8 cellular contexts compared by ENCODE assay signal in genomic region chrX:40094041-40094899, GRCh38. TPM values are rescaled to one million over a fixed set of nuclear protein-coding genes. Genes with fewer than 3 reads are reported as not detected.
DNase-seq lines count a peak whose midpoint lies in the region; TF ChIP-seq lines count a peak whose summit lies in the region.

No MANE protein-coding gene starts in this region.

- H3K27me3 ChIP-seq in trophoblast cell (ENCODE audit: insufficient read depth, low read length): no peaks in the 10 kb centered on the region

- peak overlapping the region; percentile 90 for H3K4me3 Mint-ChIP-seq in activated T-helper 2 cell treated with anti-CD3 and anti-CD28 coated beads, Interferon-gamma antibody, Interleukin-2, Interleukin-4, amounts not matched to agents 10 μg/mL and 5 μg/mL and 100 μg/mL, durations not matched to agents 14 hours and 24 hours and 36 hours (ENCODE audit: low read depth)

- H3K4me1 ChIP-seq in trophoblast cell (ENCODE audit: control insufficient read depth in 1 of 2, insufficient read depth in 2 of 2, low read length in 2 of 2): peaks cover 21 to 31% of the 10 kb centered on the region in 2 experiments

- H3K4me3 ChIP-seq in LNCaP clone FGC (ENCODE audit: low read depth, low read length): peak overlapping the region; percentile 63
- H3K4me3 ChIP-seq in trophoblast cell (ENCODE audit: low read depth, low read length): peak overlapping the region; percentile 68

- TF ChIP-seq CTCF in LNCaP clone FGC (IDR thresholded peaks at IDR 0.05; ENCODE audit: control insufficient read depth, extremely low read depth, insufficient read depth): no peak

- H3K23ac ChIP-seq in trophoblast cell (ENCODE audit: low read length): no peak overlapping the region

- H3K4me1 Mint-ChIP-seq in activated T-helper 2 cell treated with anti-CD3 and anti-CD28 coated beads, Interferon-gamma antibody, Interleukin-2, Interleukin-4, amounts not matched to agents 10 μg/mL and 5 μg/mL and 100 μg/mL, durations not matched to agents 14 hours and 24 hours and 36 hours (ENCODE audit: low read depth): peaks cover 35% of the 10 kb centered on the region

- no peaks in the 10 kb centered on the region for H3K27me3 Mint-ChIP-seq in activated T-helper 2 cell treated with anti-CD3 and anti-CD28 coated beads, Interferon-gamma antibody, Interleukin-2, Interleukin-4, amounts not matched to agents 10 μg/mL and 5 μg/mL and 100 μg/mL, durations not matched to agents 14 hours and 24 hours and 36 hours (ENCODE audit: low read depth)

- H2BK5ac ChIP-seq in trophoblast cell (ENCODE audit: low read depth, low read length, poor library complexity): no peak overlapping the region

- H3K27ac ChIP-seq in trophoblast cell (ENCODE audit: low read depth, low read length): no peak overlapping the region

- no peak overlapping the region for H3K27ac Mint-ChIP-seq in activated T-helper 2 cell treated with anti-CD3 and anti-CD28 coated beads, Interferon-gamma antibody, Interleukin-2, Interleukin-4, amounts not matched to agents 10 μg/mL and 5 μg/mL and 100 μg/mL, durations not matched to agents 14 hours and 24 hours and 36 hours

- H2AFZ ChIP-seq in trophoblast cell (ENCODE audit: insufficient read depth, low read length, poor library complexity): no peak overlapping the region

- no peaks in the 10 kb centered on the region for H3K36me3 ChIP-seq in trophoblast cell (ENCODE audit: control insufficient read depth in 1 of 2, insufficient read depth in 2 of 2, low read length in 2 of 2)

- H3K36me3 Mint-ChIP-seq in activated T-helper 2 cell treated with anti-CD3 and anti-CD28 coated beads, Interferon-gamma antibody, Interleukin-2, Interleukin-4, amounts not matched to agents 10 μg/mL and 5 μg/mL and 100 μg/mL, durations not matched to agents 14 hours and 24 hours and 36 hours (ENCODE audit: low read depth): peaks cover 38% of the 10 kb centered on the region

- no peak overlapping the region for H4K8ac ChIP-seq in trophoblast cell (ENCODE audit: low read depth, low read length)

- DNase-seq in CD1c-positive myeloid dendritic cell (ENCODE audit: extremely low spot score) (peak; percentile 58), LNCaP clone FGC (ENCODE audit: low read depth) (no peak), cardiac septum (ENCODE audit: low spot score) (peak; percentile 83), trophoblast cell (peak; percentile 43 to 59), NCI-H1105 (lab: John Stamatoyannopoulos, UW) (no peak), NCI-H1436 (lab: John Stamatoyannopoulos, UW) (no peak), NCI-H1694 (lab: John Stamatoyannopoulos, UW) (no peak)
- peak; percentile 41 for DNase-seq in activated T-helper 2 cell treated with anti-CD3 and anti-CD28 coated beads, Interferon-gamma antibody, Interleukin-2, Interleukin-4, amounts not matched to agents 10 μg/mL and 5 μg/mL and 100 μg/mL, durations not matched to agents 14 hours and 24 hours and 36 hours (ENCODE audit: low spot score)

- H2AK5ac ChIP-seq in trophoblast cell (ENCODE audit: low read length): no peak overlapping the region

- no peak overlapping the region for H3K14ac ChIP-seq in trophoblast cell (ENCODE audit: low read length)

- peak overlapping the region; percentile 92 for H3K4me2 ChIP-seq in trophoblast cell (ENCODE audit: low read length)

- no peak overlapping the region for H3K9ac ChIP-seq in trophoblast cell (ENCODE audit: low read length)

- intact Hi-C loops in activated T-helper 2 cell treated with anti-CD3 and anti-CD28 coated beads, Interferon-gamma antibody, Interleukin-2, Interleukin-4, amounts not matched to agents 10 μg/mL and 5 μg/mL and 100 μg/mL, durations not matched to agents 14 hours and 24 hours and 36 hours (cut with micrococcal nuclease): loop anchor here (10.0 kb wide), 1 partner anchor 279 kb away; no protein-coding TSS in a partner anchor
- intact Hi-C loops in cardiac septum (cut with DNase I): loop anchor here (5.0 kb wide), 2 partner anchors 173 to 277 kb away; no protein-coding TSS in a partner anchor

- H3K9me3 ChIP-seq in trophoblast cell (ENCODE audit: insufficient read depth, low read depth, low read length): no peaks in the 10 kb centered on the region

- no peak overlapping the region for H2BK120ac ChIP-seq in trophoblast cell (ENCODE audit: insufficient read depth, low read length, poor library complexity)

- peak overlapping the region; percentile 42 for H4K91ac ChIP-seq in trophoblast cell (ENCODE audit: low read depth, low read length)

- H3K79me1 ChIP-seq in trophoblast cell (ENCODE audit: low read length): peaks cover 22% of the 10 kb centered on the region

- no peaks in the 10 kb centered on the region for H3K9me3 Mint-ChIP-seq in activated T-helper 2 cell treated with anti-CD3 and anti-CD28 coated beads, Interferon-gamma antibody, Interleukin-2, Interleukin-4, amounts not matched to agents 10 μg/mL and 5 μg/mL and 100 μg/mL, durations not matched to agents 14 hours and 24 hours and 36 hours

- H2BK12ac ChIP-seq in trophoblast cell (ENCODE audit: low read length): no peak overlapping the region

- no peak overlapping the region for H4K12ac ChIP-seq in trophoblast cell (ENCODE audit: low read depth, low read length)

- H3K79me2 ChIP-seq in trophoblast cell (ENCODE audit: control insufficient read depth, insufficient read depth, low read length, poor library complexity): no peaks in the 10 kb centered on the region

- WGBS in trophoblast cell (ENCODE audit: extremely low coverage, insufficient coverage, insufficient read length): no CpG with 5 or more reads among the region's 76 CpGs

- no peak overlapping the region for H3K4ac ChIP-seq in trophoblast cell (ENCODE audit: low read depth, low read length)

- H3K18ac ChIP-seq in trophoblast cell (ENCODE audit: low read length): peak overlapping the region; percentile 35

RNA-seq across cellular contexts. Expression of gene BCOR, which starts 3.5 kb away (rescaled TPM):
- total RNA-seq in activated T-helper 2 cell treated with anti-CD3 and anti-CD28 coated beads, Interferon-gamma antibody, Interleukin-2, Interleukin-4, amounts not matched to agents 10 μg/mL and 5 μg/mL and 100 μg/mL, durations not matched to agents 14 hours and 24 hours and 36 hours: 74.6 and 82.2 TPM in 2 replicates
- 24.2 TPM for total RNA-seq in cardiac septum
- 5.9 and 6.1 TPM in 2 replicates for polyA plus RNA-seq in trophoblast cell (2013)

Comparison
In these comparisons a context has a peak if more than half of its experiments do, and no peak if none do; other contexts are left out.
1. DNase-seq: peak in CD1c-positive myeloid dendritic cell (single experiment), activated T-helper 2 cell treated with anti-CD3 and anti-CD28 coated beads, Interferon-gamma antibody, Interleukin-2, Interleukin-4, amounts not matched to agents 10 μg/mL and 5 μg/mL and 100 μg/mL, durations not matched to agents 14 hours and 24 hours and 36 hours (single experiment), cardiac septum (single experiment) and trophoblast cell (2 of 2); none in LNCaP clone FGC (single experiment), NCI-H1105 (single experiment), NCI-H1436 (single experiment) and NCI-H1694 (single experiment).